ENCODE assay signal across 1 cellular context in the genomic region with DNA sequence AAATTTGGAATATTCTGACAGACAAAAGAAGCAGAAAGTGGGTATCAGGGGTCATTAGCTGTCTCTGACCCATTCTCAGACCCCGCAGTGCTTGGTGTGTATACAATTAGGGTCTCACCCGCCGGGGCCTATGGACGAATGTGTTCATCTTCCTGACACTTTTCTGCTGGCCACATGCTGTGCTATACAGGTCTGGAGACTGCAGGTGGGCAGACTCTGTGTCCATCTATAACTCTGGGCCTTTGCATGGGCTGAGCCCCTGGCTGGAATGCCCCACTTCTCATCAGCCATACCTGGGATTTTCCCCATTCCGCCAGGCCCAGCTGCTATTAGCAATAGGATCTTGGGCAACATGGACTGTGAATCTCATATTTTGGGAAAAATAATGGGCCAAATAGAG.
TF ChIP-seq lines count a peak whose summit lies in the region.

No MANE protein-coding gene starts in this region.

TF ChIP-seq in IMR-90, 13 proteins besides CTCF, POLR2A, EP300 and RAD21:
- TF ChIP-seq CHD1 (IDR thresholded peaks at IDR 0.05; ENCODE audit: low read depth, low read length) (no peak), NFE2L2 (IDR thresholded peaks at IDR 0.05; ENCODE audit: low read depth, low read length) (no peak), MAFK (IDR thresholded peaks at IDR 0.05; ENCODE audit: low read depth, low read length) (no peak), RFX5 (IDR thresholded peaks at IDR 0.05; ENCODE audit: low read depth, low read length) (no peak), USF2 (IDR thresholded peaks at IDR 0.05; ENCODE audit: low read depth, low read length) (no peak), FOS (IDR thresholded peaks at IDR 0.05; ENCODE audit: low read depth, low read length) (no peak), SMC3 (IDR thresholded peaks at IDR 0.05; ENCODE audit: low read depth, low read length) (no peak), MAZ (IDR thresholded peaks at IDR 0.05; ENCODE audit: borderline replicate concordance, low read depth, low read length) (no peak), CEBPB (IDR thresholded peaks at IDR 0.05; ENCODE audit: low read depth, low read length) (no peak), RCOR1 (IDR thresholded peaks at IDR 0.05; ENCODE audit: insufficient replicate concordance, low read length) (no peak), BHLHE40 (IDR thresholded peaks at IDR 0.05; ENCODE audit: low read depth, low read length) (no peak), MXI1 (IDR thresholded peaks at IDR 0.05; ENCODE audit: borderline replicate concordance, low read depth, low read length) (no peak)
- TF ChIP-seq, protein P1, sequence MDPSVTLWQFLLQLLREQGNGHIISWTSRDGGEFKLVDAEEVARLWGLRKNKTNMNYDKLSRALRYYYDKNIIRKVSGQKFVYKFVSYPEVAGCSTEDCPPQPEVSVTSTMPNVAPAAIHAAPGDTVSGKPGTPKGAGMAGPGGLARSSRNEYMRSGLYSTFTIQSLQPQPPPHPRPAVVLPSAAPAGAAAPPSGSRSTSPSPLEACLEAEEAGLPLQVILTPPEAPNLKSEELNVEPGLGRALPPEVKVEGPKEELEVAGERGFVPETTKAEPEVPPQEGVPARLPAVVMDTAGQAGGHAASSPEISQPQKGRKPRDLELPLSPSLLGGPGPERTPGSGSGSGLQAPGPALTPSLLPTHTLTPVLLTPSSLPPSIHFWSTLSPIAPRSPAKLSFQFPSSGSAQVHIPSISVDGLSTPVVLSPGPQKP (IDR thresholded peaks at IDR 0.05; ENCODE audit: borderline replicate concordance, low read depth, low read length): no peak
